12 cellular contexts compared by ENCODE assay signal in the genomic region with DNA sequence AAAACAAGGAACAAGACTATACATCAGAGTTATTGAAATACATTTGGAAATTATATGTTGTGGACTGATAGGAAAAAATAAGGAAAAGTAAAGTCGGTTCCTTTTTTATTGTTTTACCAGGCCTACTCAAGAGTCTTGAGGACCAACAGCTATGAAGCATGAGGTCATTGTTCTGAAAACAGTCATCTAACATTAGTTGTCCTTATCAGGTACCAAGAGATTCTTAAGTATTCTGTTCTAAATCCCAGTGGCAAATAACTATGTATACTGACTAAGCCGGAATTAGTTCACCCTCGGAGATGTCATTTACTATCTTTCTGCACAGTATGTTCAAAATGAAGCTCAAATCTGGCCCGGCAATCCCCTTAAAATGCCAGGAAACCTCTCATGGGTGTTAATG. TPM values are rescaled to one million over a fixed set of nuclear protein-coding genes. Genes with fewer than 3 reads are reported as not detected.
DNase-seq lines count a peak whose midpoint lies in the region; ATAC-seq and TF ChIP-seq lines count a peak whose summit lies in the region.
"Had no signal": no experiment of that assay in that cellular context is flagged by ENCODE, and none has a peak within 500 bp of the region (broad histone marks: within the 10 kb centered on the region; RNA-seq: fewer than 3 reads in every experiment).

No MANE protein-coding gene starts in this region.

- no peaks in the 10 kb centered on the region for H3K79me2 ChIP-seq in H9 (ENCODE audit: insufficient read depth, low read length)

- H3K27ac ChIP-seq in H9 (ENCODE audit: insufficient read length, low read depth, low read length) (no peak overlapping the region), dorsolateral prefrontal cortex (peak overlapping the region in 24 of 59 donors; percentile 1 to 72 (median 35)), skin epidermis (peak overlapping the region in 12 of 21 experiments; percentile 3 to 79 (median 45))

- no peak for DNase-seq in H9
- DNase-seq in dorsolateral prefrontal cortex = no peak
- peak; percentile 6 for DNase-seq in left kidney (ENCODE audit: low read depth, low spot score)
- DNase-seq in NK-92 treated with Interleukin-12 subunit alpha and Interleukin-12 subunit beta, amount 100 ng/mL, for 24 hours (lab: John Stamatoyannopoulos, UW) = no peak
- DNase-seq in Kasumi-1 (lab: John Stamatoyannopoulos, UW) = no peak
- DNase-seq in H4 (ENCODE audit: low spot score) = no peak
- no peak for DNase-seq in omental fat pad (ENCODE audit: low spot score)
- DNase-seq: Caco-2; effector memory CD8-positive, alpha-beta T cell had no signal

- no peaks in the 10 kb centered on the region for H3K4me1 ChIP-seq in H9 (ENCODE audit: insufficient read depth, low read length)
- H3K4me1 ChIP-seq: Caco-2 had no signal

- no peak overlapping the region for H3K18ac ChIP-seq in H9 (ENCODE audit: insufficient read length, low read depth, low read length)

- WGBS in H9 (ENCODE audit: extremely low coverage, insufficient read length, low lambda C conversion rate) = no CpG with 5 or more reads among the region's 4 CpGs

- no peak overlapping the region for H4K8ac ChIP-seq in H9 (replicated peaks; ENCODE audit: insufficient read length, low read depth, low read length)

- no peak for ATAC-seq in omental fat pad (ENCODE audit: low FRiP score)
- ATAC-seq: effector memory CD8-positive, alpha-beta T cell; mucosa of descending colon had no signal

- peak overlapping the region; percentile 46 for H2AFZ ChIP-seq in H9 (ENCODE audit: low read length)

- H3K4me3 ChIP-seq in dorsolateral prefrontal cortex (peak overlapping the region in 41 of 59 donors; percentile 1 to 51 (median 30)), skin epidermis (peak overlapping the region in 6 of 7 experiments; percentile 2 to 35 (median 20))
- H3K4me3 ChIP-seq: mucosa of descending colon had no signal

- H3K56ac ChIP-seq in H9 (ENCODE audit: insufficient read length, low read depth, low read length) = no peak overlapping the region

- no peak for TF ChIP-seq CTCF in H9 (conservative IDR thresholded peaks at IDR 0.05)
- no peak for TF ChIP-seq CTCF in dorsolateral prefrontal cortex (IDR thresholded peaks at IDR 0.05 in 54 of 56, conservative IDR thresholded peaks at IDR 0.05 in 2 of 56; ENCODE audit: low read depth in 1 of 56, partially characterized antibody in 56 of 56)
- no peak for TF ChIP-seq CTCF in omental fat pad (IDR thresholded peaks at IDR 0.05)

- H3K27me3 ChIP-seq in H9 (ENCODE audit: insufficient read depth, low read length) (no peaks in the 10 kb centered on the region), dorsolateral prefrontal cortex (peaks cover 0 to 35% (median 10%) of the 10 kb centered on the region in 45 donors)

- peaks cover 5% of the 10 kb centered on the region for H3K23me2 ChIP-seq in H9 (ENCODE audit: insufficient read length, low read depth, low read length, poor library complexity, severe bottlenecking)

- intact Hi-C loops in dorsolateral prefrontal cortex (cut with DNase I) = no loop called here

- H4K5ac ChIP-seq in H9 (ENCODE audit: insufficient read length, low read depth, low read length) = no peak overlapping the region

- no peak overlapping the region for H3T11ph ChIP-seq in H9 (ENCODE audit: low read length)

- no peaks in the 10 kb centered on the region for H3K36me3 Mint-ChIP-seq in H9 (ENCODE audit: insufficient read depth in 1 of 3, low read depth in 3 of 3)

- H4K20me1 ChIP-seq in H9 (ENCODE audit: control insufficient read depth, insufficient read depth, insufficient read length) = no peaks in the 10 kb centered on the region

- peak overlapping the region; percentile 45 for H3K4me2 ChIP-seq in H9 (ENCODE audit: insufficient read depth, insufficient read length, low read length)

- H3K23ac ChIP-seq in H9 (ENCODE audit: insufficient read length, low read depth, low read length) = no peak overlapping the region

- no peaks in the 10 kb centered on the region for H3K9me3 Mint-ChIP-seq in H9
- H3K9me3 Mint-ChIP-seq: activated T-helper 1 cell treated with anti-CD3 and anti-CD28 coated beads, Interleukin-12 subunit alpha, Interleukin-12 subunit beta, Interleukin-2, Interleukin-4 antibody, amounts not matched to agents 30 ng/mL and 10 ng/mL and 1 ng/mL, durations not matched to agents 14 hours and 24 hours and 36 hours had no signal

- no peak overlapping the region for H2AK5ac ChIP-seq in H9 (ENCODE audit: insufficient read length, low read length)

- H2BK15ac ChIP-seq in H9 (ENCODE audit: low read depth, low read length) = no peak overlapping the region

- no peak overlapping the region for H3K27ac Mint-ChIP-seq in H9
- H3K27ac Mint-ChIP-seq: activated T-helper 1 cell treated with anti-CD3 and anti-CD28 coated beads, Interleukin-12 subunit alpha, Interleukin-12 subunit beta, Interleukin-2, Interleukin-4 antibody, amounts not matched to agents 30 ng/mL and 10 ng/mL and 1 ng/mL, durations not matched to agents 14 hours and 24 hours and 36 hours; effector memory CD8-positive, alpha-beta T cell had no signal

- no peak overlapping the region for H2BK120ac ChIP-seq in H9 (ENCODE audit: low read depth, low read length, poor library complexity, severe bottlenecking)

- peaks cover 11 to 12% of the 10 kb centered on the region in 2 experiments for H3K4me1 Mint-ChIP-seq in H9

- no peak overlapping the region for H2BK12ac ChIP-seq in H9 (ENCODE audit: insufficient read length, low read depth, low read length)

- no peak overlapping the region for H2BK20ac ChIP-seq in H9 (ENCODE audit: low read depth, low read length, poor library complexity, severe bottlenecking)

- H3K4me3 Mint-ChIP-seq in H9 = peak overlapping the region; percentile 85
- H3K4me3 Mint-ChIP-seq: activated T-helper 1 cell treated with anti-CD3 and anti-CD28 coated beads, Interleukin-12 subunit alpha, Interleukin-12 subunit beta, Interleukin-2, Interleukin-4 antibody, amounts not matched to agents 30 ng/mL and 10 ng/mL and 1 ng/mL, durations not matched to agents 14 hours and 24 hours and 36 hours; effector memory CD8-positive, alpha-beta T cell had no signal

- no peak overlapping the region for H2BK5ac ChIP-seq in H9 (ENCODE audit: insufficient read length, low read length)

- H3K27me3 Mint-ChIP-seq in H9 (ENCODE audit: low read depth) = peaks cover 2% of the 10 kb centered on the region; the same call in 1 of the 2 replicates
- H3K27me3 Mint-ChIP-seq: effector memory CD8-positive, alpha-beta T cell had no signal

- no peaks in the 10 kb centered on the region for H3K9me3 ChIP-seq in H9 (ENCODE audit: control insufficient read depth, low read depth, low read length)
- H3K9me3 ChIP-seq: Caco-2, mucosa of descending colon had no signal

- no peaks in the 10 kb centered on the region for H3K79me1 ChIP-seq in H9 (ENCODE audit: insufficient read depth, low read depth, low read length, poor library complexity, severe bottlenecking)

- no peak overlapping the region for H4K91ac ChIP-seq in H9 (ENCODE audit: insufficient read length, low read depth, low read length)

- peak overlapping the region; percentile 18 for H3K9ac ChIP-seq in H9 (ENCODE audit: extremely low read depth, insufficient read length, low read length)

- H3K14ac ChIP-seq in H9 (ENCODE audit: insufficient read depth, low read length) = no peak overlapping the region; the same call in 1 of the 2 replicates

- no peak overlapping the region for H3K4ac ChIP-seq in H9 (ENCODE audit: low read depth, low read length)

RNA-seq across cellular contexts. Expression of a gene that starts 0.6 kb away (rescaled TPM):
- total RNA-seq in H9 (2021) (0.24 and 0.63 TPM in 2 replicates), dorsolateral prefrontal cortex (10 to 100 TPM in 15 of 120 experiments, 1 to 10 TPM in 105; 2.7 to 16.8 (median 6.8) TPM), omental fat pad (100 to 1,000 TPM in 2 of 4 donors, 10 to 100 TPM in 2; 26.5 to 282 (median 103) TPM)
- not detected in 2 replicates for total RNA-seq in H4 (2014; rRNA removed; shearing (Covaris generic))
- total RNA-seq: activated T-helper 1 cell treated with anti-CD3 and anti-CD28 coated beads, Interleukin-12 subunit alpha, Interleukin-12 subunit beta, Interleukin-2, Interleukin-4 antibody, amounts not matched to agents 30 ng/mL and 10 ng/mL and 1 ng/mL, durations not matched to agents 14 hours and 24 hours and 36 hours; Caco-2 had no signal
